ENCODE assay signal across 10 cellular contexts in genomic region chr1:154420961-154421924, GRCh38. TPM values are rescaled to one million over a fixed set of nuclear protein-coding genes. Genes with fewer than 3 reads are reported as not detected.
DNase-seq lines count a peak whose midpoint lies in the region; ATAC-seq and TF ChIP-seq lines count a peak whose summit lies in the region.
"Had no signal": no experiment of that assay in that cellular context is flagged by ENCODE, and none has a peak within 500 bp of the region (broad histone marks: within the 10 kb centered on the region; RNA-seq: fewer than 3 reads in every experiment).

No MANE protein-coding gene starts in this region.

- WGBS in esophagus squamous epithelium, 2 donors = 58 to 81% methylated on average over 8 to 9 of the region's 10 CpGs
- WGBS in psoas muscle, 3 donors = 78 to 93% (median 79%) methylated on average over 10 of the region's 10 CpGs

- no peaks in the 10 kb centered on the region for H3K27me3 ChIP-seq in esophagus squamous epithelium
- no peaks in the 10 kb centered on the region for H3K27me3 ChIP-seq in psoas muscle (ENCODE audit: insufficient read depth in 3 of 3, low read length in 2 of 3)

- peak overlapping the region; percentile 76 to 96 (median 94) for H3K27ac ChIP-seq in esophagus squamous epithelium
- H3K27ac ChIP-seq in psoas muscle = peak overlapping the region; percentile 98

- TF ChIP-seq CTCF in CD14-positive monocyte (IDR thresholded peaks at IDR 0.05) (no peak), esophagus squamous epithelium (IDR thresholded peaks at IDR 0.05) (no peak), psoas muscle (IDR thresholded peaks at IDR 0.05) (no peak)

- CTCF ChIA-PET in T-cell (lab: Charles Lee) = no interaction called here

- DNase-seq in CD14-positive monocyte (ENCODE audit: low spot score) (no peak), T-cell (no peak), esophagus squamous epithelium (lab: John Stamatoyannopoulos, UW) (no peak), psoas muscle (no peak), NCI-H345 (lab: John Stamatoyannopoulos, UW) (no peak), RKO (ENCODE audit: low spot score) (no peak)
- DNase-seq: NCI-H510A had no signal

- H3K4me3 ChIP-seq in esophagus squamous epithelium (no peak overlapping the region), psoas muscle (peak overlapping the region; percentile 48)
- H3K4me3 ChIP-seq: K562 had no signal

- ATAC-seq in T-cell (replicated peaks in 1 of 4) = no peak
- ATAC-seq in psoas muscle = no peak
- ATAC-seq in HG03520 (IDR thresholded peaks at IDR 0.05; ENCODE audit: unreplicated experiment) = no peak
- ATAC-seq in HG02870 (IDR thresholded peaks at IDR 0.05; ENCODE audit: unreplicated experiment) = no peak
- ATAC-seq: K562 had no signal

- peaks cover 0 to 2% (median 0%) of the 10 kb centered on the region in 7 donors for H3K9me3 Mint-ChIP-seq in CD14-positive monocyte
- no peaks in the 10 kb centered on the region for H3K9me3 Mint-ChIP-seq in T-cell

- H3K9me3 ChIP-seq in esophagus squamous epithelium = no peaks in the 10 kb centered on the region
- no peaks in the 10 kb centered on the region for H3K9me3 ChIP-seq in psoas muscle

- H3K36me3 Mint-ChIP-seq in CD14-positive monocyte (peaks cover 50 to 61% of the 10 kb centered on the region in 2 donors), T-cell (peaks cover 10% of the 10 kb centered on the region)

- peaks cover 66 to 98% (median 74%) of the 10 kb centered on the region in 3 donors for H3K4me1 ChIP-seq in esophagus squamous epithelium
- peaks cover 90% of the 10 kb centered on the region for H3K4me1 ChIP-seq in psoas muscle

- H3K4me3 Mint-ChIP-seq in CD14-positive monocyte = peak overlapping the region in 1 of 2 donors; percentile 48
- peak overlapping the region in 2 of 3 donors; percentile 17 to 75 for H3K4me3 Mint-ChIP-seq in T-cell

- H3K36me3 ChIP-seq in esophagus squamous epithelium (no peaks in the 10 kb centered on the region), psoas muscle (ENCODE audit: insufficient read depth in 1 of 2, low read depth in 1 of 2) (peaks cover 0 to 16% of the 10 kb centered on the region in 2 donors)

- H3K4me1 Mint-ChIP-seq in CD14-positive monocyte (peaks cover 92% of the 10 kb centered on the region), T-cell (peaks cover 92 to 94% (median 93%) of the 10 kb centered on the region in 3 donors)

- intact Hi-C loops in CD14-positive monocyte (cut with micrococcal nuclease) (loop anchor here in 1 of 2 donors (1.0 kb wide), 1 partner anchor 10 kb away; no protein-coding TSS in a partner anchor), esophagus squamous epithelium (cut with DNase I) (no loop called here), psoas muscle (cut with DNase I) (no loop called here)

- H3K27ac Mint-ChIP-seq in CD14-positive monocyte (peak overlapping the region; percentile 90 to 96 (median 95)), T-cell (peak overlapping the region; percentile 88 to 97)

- POLR2A ChIA-PET in T-cell (lab: Charles Lee) = no interaction called here

- no peaks in the 10 kb centered on the region for H3K27me3 Mint-ChIP-seq in CD14-positive monocyte (ENCODE audit: low read depth in 3 of 3)
- no peaks in the 10 kb centered on the region for H3K27me3 Mint-ChIP-seq in T-cell

- TF ChIP-seq POLR2A in esophagus squamous epithelium (IDR thresholded peaks at IDR 0.05) = no peak

RNA-seq across cellular contexts. Expression of gene IL6R, which starts 16.1 kb away (rescaled TPM):
- polyA plus RNA-seq in CD14-positive monocyte (10 to 100 TPM; 56.4 to 81.7 TPM), psoas muscle (10 to 100 TPM; 41.7 to 97.7 (median 80.8) TPM)
- total RNA-seq in T-cell (10 to 100 TPM; 76.0 to 87.9 (median 80.8) TPM), esophagus squamous epithelium (10 to 100 TPM in 1 of 4 donors, 1 to 10 TPM in 3; 6.4 to 47.7 (median 8.1) TPM), psoas muscle (100 to 1,000 TPM in 1 of 4 donors, 10 to 100 TPM in 3; 32.6 to 182 (median 80.9) TPM)
